14 cellular contexts compared by ENCODE assay signal in genomic region chr19:41554902-41555301, GRCh38. TPM values are rescaled to one million over a fixed set of nuclear protein-coding genes. Genes with fewer than 3 reads are reported as not detected.
DNase-seq lines count a peak whose midpoint lies in the region; ATAC-seq and TF ChIP-seq lines count a peak whose summit lies in the region.
"Had no signal": no experiment of that assay in that cellular context is flagged by ENCODE, and none has a peak within 500 bp of the region (broad histone marks: within the 10 kb centered on the region; RNA-seq: fewer than 3 reads in every experiment).

No MANE protein-coding gene starts in this region.

- POLR2A ChIA-PET in CD4-positive, alpha-beta memory T cell (lab: Charles Lee; ENCODE audit: partially characterized antibody), result interaction anchor here (0.9 to 22.7 kb wide), 9 partner anchors 12 to 661 kb away, joined by 3 to 547 read pairs (median 7); partner anchors contain the start of genes CEACAM21, HNRNPUL1 and TGFB1
- POLR2A ChIA-PET in activated CD8-positive, alpha-beta T cell treated with anti-CD3 and anti-CD28 coated beads for 36 hours (lab: Charles Lee), result interaction anchor here (0.6 to 2.9 kb wide), 4 partner anchors 8 to 777 kb away, joined by 3 to 13 read pairs (median 4); no protein-coding TSS in a partner anchor

- peak overlapping the region; percentile 66 to 95 (median 88) for H3K27ac Mint-ChIP-seq in CD4-positive, alpha-beta memory T cell
- peak overlapping the region; percentile 81 for H3K27ac Mint-ChIP-seq in activated CD8-positive, alpha-beta T cell treated with anti-CD3 and anti-CD28 coated beads for 36 hours
- H3K27ac Mint-ChIP-seq: brain had no signal

- peaks cover 68 to 73% of the 10 kb centered on the region in 2 donors for H3K36me3 Mint-ChIP-seq in CD4-positive, alpha-beta memory T cell
- H3K36me3 Mint-ChIP-seq in activated CD8-positive, alpha-beta T cell treated with anti-CD3 and anti-CD28 coated beads for 36 hours (ENCODE audit: low read depth), result peaks cover 64% of the 10 kb centered on the region
- H3K36me3 Mint-ChIP-seq: brain had no signal

- intact Hi-C loops in CD4-positive, alpha-beta memory T cell (cut with micrococcal nuclease), result loop anchor here (1.0 to 5.0 kb wide), 2 partner anchors 13 to 203 kb away; partner anchors contain the start of gene TGFB1
- intact Hi-C loops in activated CD8-positive, alpha-beta T cell treated with anti-CD3 and anti-CD28 coated beads for 36 hours (cut with micrococcal nuclease), result no loop called here
- intact Hi-C loops in mucosa of descending colon (cut with DNase I, micrococcal nuclease), result no loop called here
- intact Hi-C loops in gastrocnemius medialis (cut with DNase I; ENCODE audit: low total_unique reads), result no loop called here

- H3K27me3 ChIP-seq in CD4-positive, alpha-beta memory T cell (ENCODE audit: insufficient read depth, low read length), result no peaks in the 10 kb centered on the region
- H3K27me3 ChIP-seq in BE2C, result peaks cover 95% of the 10 kb centered on the region
- peaks cover 0 to 4% (median 0%) of the 10 kb centered on the region in 3 donors for H3K27me3 ChIP-seq in gastrocnemius medialis

- H3K4me3 Mint-ChIP-seq in CD4-positive, alpha-beta memory T cell, result peak overlapping the region; percentile 56 to 100 (median 98)
- H3K4me3 Mint-ChIP-seq in activated CD8-positive, alpha-beta T cell treated with anti-CD3 and anti-CD28 coated beads for 36 hours, result peak overlapping the region; percentile 52
- H3K4me3 Mint-ChIP-seq: brain had no signal

- in situ Hi-C loops in KBM-7 (cut with MboI; ENCODE audit: low pct_unique_long_range_greater_than_20kb, low sequenced_read_pairs), result no loop called here
- in situ Hi-C loops in gastrocnemius medialis (cut with MboI; ENCODE audit: low sequenced_read_pairs in 4 of 4), result no loop called here

- peaks cover 72% of the 10 kb centered on the region for H3K4me1 ChIP-seq in CD4-positive, alpha-beta memory T cell (ENCODE audit: insufficient read depth, low read length)
- H3K4me1 ChIP-seq in mucosa of descending colon (ENCODE audit: low read depth) (no peaks in the 10 kb centered on the region), BE2C (no peaks in the 10 kb centered on the region), gastrocnemius medialis (no peaks in the 10 kb centered on the region)

- H3K36me3 ChIP-seq in CD4-positive, alpha-beta memory T cell (ENCODE audit: insufficient read depth, low read length), result peaks cover 13% of the 10 kb centered on the region
- H3K36me3 ChIP-seq in mucosa of descending colon (ENCODE audit: low read depth) (no peaks in the 10 kb centered on the region), BE2C (no peaks in the 10 kb centered on the region), gastrocnemius medialis (no peaks in the 10 kb centered on the region)

- no peaks in the 10 kb centered on the region for H3K27me3 Mint-ChIP-seq in CD4-positive, alpha-beta memory T cell
- H3K27me3 Mint-ChIP-seq in activated CD8-positive, alpha-beta T cell treated with anti-CD3 and anti-CD28 coated beads for 36 hours, result no peaks in the 10 kb centered on the region

- H3K9me3 ChIP-seq in CD4-positive, alpha-beta memory T cell (ENCODE audit: control insufficient read depth in 1 of 2, low read length in 2 of 2), result no peaks in the 10 kb centered on the region
- peaks cover 5% of the 10 kb centered on the region for H3K9me3 ChIP-seq in mucosa of descending colon
- H3K9me3 ChIP-seq in BE2C, result no peaks in the 10 kb centered on the region; the same call in 1 of the 2 replicates
- H3K9me3 ChIP-seq in gastrocnemius medialis, result no peaks in the 10 kb centered on the region

- TF ChIP-seq CTCF in activated CD8-positive, alpha-beta T cell treated with anti-CD3 and anti-CD28 coated beads for 36 hours (IDR thresholded peaks at IDR 0.05), result no peak
- TF ChIP-seq CTCF in mucosa of descending colon (IDR thresholded peaks at IDR 0.05), result no peak
- TF ChIP-seq CTCF in BE2C (IDR thresholded peaks at IDR 0.05; ENCODE audit: low read depth, low read length), result no peak
- no peak for TF ChIP-seq CTCF in gastrocnemius medialis (IDR thresholded peaks at IDR 0.05 in 4 of 5, conservative IDR thresholded peaks at IDR 0.05 in 1 of 5)

- peaks cover 0 to 4% (median 0%) of the 10 kb centered on the region in 8 donors for H3K9me3 Mint-ChIP-seq in CD4-positive, alpha-beta memory T cell
- H3K9me3 Mint-ChIP-seq in activated CD8-positive, alpha-beta T cell treated with anti-CD3 and anti-CD28 coated beads for 36 hours, result peaks cover 2% of the 10 kb centered on the region

- peak overlapping the region; percentile 63 for H3K27ac ChIP-seq in CD4-positive, alpha-beta memory T cell (ENCODE audit: low read depth, low read length)
- no peak overlapping the region for H3K27ac ChIP-seq in gastrocnemius medialis

- ATAC-seq in activated CD8-positive, alpha-beta T cell treated with anti-CD3 and anti-CD28 coated beads for 36 hours, result peak; percentile 39
- ATAC-seq in mucosa of descending colon, result peak; percentile 68
- no peak for ATAC-seq in gastrocnemius medialis

- no peak for TF ChIP-seq POLR2A in gastrocnemius medialis (IDR thresholded peaks at IDR 0.05)

- H3K4me3 ChIP-seq in CD4-positive, alpha-beta memory T cell (ENCODE audit: low read length in 2 of 2), result peak overlapping the region in 1 of 2 donors; percentile 37
- H3K4me3 ChIP-seq in mucosa of descending colon (no peak overlapping the region), BE2C (ENCODE audit: low read depth, low read length) (no peak overlapping the region), gastrocnemius medialis (no peak overlapping the region)

- CTCF ChIA-PET in CD4-positive, alpha-beta memory T cell (lab: Charles Lee; ENCODE audit: partially characterized antibody), result interaction anchor here (0.7 to 4.9 kb wide), 10 partner anchors 8 to 351 kb away, joined by 3 to 56 read pairs (median 6); no protein-coding TSS in a partner anchor
- CTCF ChIA-PET in activated CD8-positive, alpha-beta T cell treated with anti-CD3 and anti-CD28 coated beads for 36 hours (lab: Charles Lee), result interaction anchor here (1.0 to 1.6 kb wide), 5 partner anchors 9 to 24 kb away, joined by 3 to 9 read pairs (median 5); no protein-coding TSS in a partner anchor

- peak; percentile 64 to 78 (median 66) for DNase-seq in CD4-positive, alpha-beta memory T cell
- DNase-seq in KBM-7 (peak; percentile 81), mucosa of descending colon (no peak), BE2C (no peak), gastrocnemius medialis (no peak), DMS153 treated with DMSO at 0.1 percent for 48 hours (lab: John Stamatoyannopoulos, UW; ENCODE audit: unreplicated experiment) (no peak)
- DNase-seq in activated CD8-positive, alpha-beta T cell treated with anti-CD3 and anti-CD28 coated beads for 36 hours, result no peak
- DNase-seq: Calu3; hypothalamus; midbrain; NCI-H1436; stimulated activated CD4-positive, alpha-beta T cell treated with anti-CD3 and anti-CD28 coated beads, Interleukin-4, amount 100 ng/mL, for 1 hour had no signal

- peaks cover 45 to 84% (median 62%) of the 10 kb centered on the region in 4 donors for H3K4me1 Mint-ChIP-seq in CD4-positive, alpha-beta memory T cell
- H3K4me1 Mint-ChIP-seq in activated CD8-positive, alpha-beta T cell treated with anti-CD3 and anti-CD28 coated beads for 36 hours (ENCODE audit: low read depth), result peaks cover 46% of the 10 kb centered on the region
- H3K4me1 Mint-ChIP-seq: brain had no signal

RNA-seq across cellular contexts. Expression of gene CEACAM21, which starts 21.1 kb away (rescaled TPM):
- total RNA-seq in CD4-positive, alpha-beta memory T cell, result 10 to 100 TPM; 42.8 to 48.7 TPM
- polyA plus RNA-seq in CD4-positive, alpha-beta memory T cell, result 10 to 100 TPM; 60.4 to 61.2 TPM
- 10 to 100 TPM; 17.7 to 19.8 TPM for total RNA-seq in activated CD8-positive, alpha-beta T cell treated with anti-CD3 and anti-CD28 coated beads for 36 hours
- total RNA-seq in mucosa of descending colon (1 to 10 TPM; 1.4 to 2.1 (median 1.9) TPM), gastrocnemius medialis (under 1 TPM in 1 of 4 donors, not detected in 3; 0.49 TPM)
- 2.0 TPM for polyA plus RNA-seq in BE2C (2012; ENCODE audit: insufficient read depth, insufficient read length, low read depth)
- total RNA-seq: Calu3, HT-29 had no signal

Comparison
In these comparisons a context has a peak if more than half of its experiments do, and no peak if none do; other contexts are left out.
1. DNase-seq: peak in CD4-positive, alpha-beta memory T cell (5 of 5) and KBM-7 (single experiment); none in activated CD8-positive, alpha-beta T cell treated with anti-CD3 and anti-CD28 coated beads for 36 hours (single experiment), mucosa of descending colon (0 of 3), BE2C (single experiment), gastrocnemius medialis (0 of 2) and DMS153 treated with DMSO at 0.1 percent for 48 hours (single experiment).
2. ATAC-seq: peak in activated CD8-positive, alpha-beta T cell treated with anti-CD3 and anti-CD28 coated beads for 36 hours (single experiment) and mucosa of descending colon (single experiment); none in gastrocnemius medialis (0 of 2).
3. RNA of gene CEACAM21, which starts 21.1 kb away (total RNA-seq): 42.8 to 48.7 TPM in CD4-positive, alpha-beta memory T cell and 17.7 to 19.8 TPM in activated CD8-positive, alpha-beta T cell treated with anti-CD3 and anti-CD28 coated beads for 36 hours; 1.4 to 2.1 TPM in mucosa of descending colon and 0.49 TPM in gastrocnemius medialis; every median in the first group is over 4 times any median in the second.